Comparison of ENCODE assay signal across 5 cellular contexts in genomic region chr16:70225430-70225829, GRCh38. TPM values are rescaled to one million over a fixed set of nuclear protein-coding genes. Genes with fewer than 3 reads are reported as not detected.
A peak's percentile ranks its signal among the peaks of the same experiment; 100 is the strongest.
DNase-seq lines count a peak whose midpoint lies in the region; ATAC-seq and TF ChIP-seq lines count a peak whose summit lies in the region.
"Not testable (repeated sequence)": the region's sequence is repeated elsewhere in the genome, so short reads cannot be mapped to it uniquely, and the experiment has no call there.
"Had no signal": no experiment of that assay in that cellular context is flagged by ENCODE, and none has a peak within 500 bp of the region (broad histone marks: within the 10 kb centered on the region; RNA-seq: fewer than 3 reads in every experiment).

No MANE protein-coding gene starts in this region.

- peak overlapping the region; percentile 44 for H3K27ac Mint-ChIP-seq in activated T-cell treated with anti-CD3 and anti-CD28 coated beads, Interleukin-2, amount 50 U/mL, for 24 hours
- peak overlapping the region; percentile 42 for H3K27ac Mint-ChIP-seq in MCF 10A (ENCODE audit: low read depth, unreplicated experiment)
- H3K27ac Mint-ChIP-seq in glutamatergic neuron (ENCODE audit: unreplicated experiment), result peak overlapping the region; percentile 59
- H3K27ac Mint-ChIP-seq in stimulated activated effector memory CD8-positive, alpha-beta T cell treated with anti-CD3 and anti-CD28 coated beads, Interleukin-12 subunit alpha, Interleukin-12 subunit beta, amount 100 ng/mL, for 72 hours, result peak overlapping the region; percentile 35

- intact Hi-C loops in MCF 10A (cut with micrococcal nuclease), result not testable (repeated sequence)

- CTCF ChIA-PET in MCF 10A (lab: Yijun Ruan, JAX), result not testable (repeated sequence)

- not testable (repeated sequence) for H3K27me3 Mint-ChIP-seq in activated T-cell treated with anti-CD3 and anti-CD28 coated beads, Interleukin-2, amount 50 U/mL, for 24 hours; MCF 10A (ENCODE audit: insufficient read depth, unreplicated experiment); glutamatergic neuron (ENCODE audit: unreplicated experiment)

- not testable (repeated sequence) for H3K9me3 Mint-ChIP-seq in activated T-cell treated with anti-CD3 and anti-CD28 coated beads, Interleukin-2, amount 50 U/mL, for 24 hours; MCF 10A (ENCODE audit: unreplicated experiment); glutamatergic neuron (ENCODE audit: unreplicated experiment); stimulated activated effector memory CD8-positive, alpha-beta T cell treated with anti-CD3 and anti-CD28 coated beads, Interleukin-12 subunit alpha, Interleukin-12 subunit beta, amount 100 ng/mL, for 72 hours

- not testable (repeated sequence) for TF ChIP-seq CTCF in MCF 10A (IDR thresholded peaks at IDR 0.05; ENCODE audit: unreplicated experiment); glutamatergic neuron (IDR thresholded peaks at IDR 0.05; ENCODE audit: partially characterized antibody, unreplicated experiment)

- not testable (repeated sequence) for H3K4me3 Mint-ChIP-seq in activated T-cell treated with anti-CD3 and anti-CD28 coated beads, Interleukin-2, amount 50 U/mL, for 24 hours; MCF 10A (ENCODE audit: unreplicated experiment); glutamatergic neuron (ENCODE audit: unreplicated experiment); stimulated activated effector memory CD8-positive, alpha-beta T cell treated with anti-CD3 and anti-CD28 coated beads, Interleukin-12 subunit alpha, Interleukin-12 subunit beta, amount 100 ng/mL, for 72 hours

- peaks cover 65% of the 10 kb centered on the region for H3K36me3 Mint-ChIP-seq in activated T-cell treated with anti-CD3 and anti-CD28 coated beads, Interleukin-2, amount 50 U/mL, for 24 hours (ENCODE audit: low read depth)
- H3K36me3 Mint-ChIP-seq in MCF 10A (ENCODE audit: insufficient read depth, unreplicated experiment), result peaks cover 73% of the 10 kb centered on the region
- not testable (repeated sequence) for H3K36me3 Mint-ChIP-seq in glutamatergic neuron (ENCODE audit: unreplicated experiment)
- peaks cover 82% of the 10 kb centered on the region for H3K36me3 Mint-ChIP-seq in stimulated activated effector memory CD8-positive, alpha-beta T cell treated with anti-CD3 and anti-CD28 coated beads, Interleukin-12 subunit alpha, Interleukin-12 subunit beta, amount 100 ng/mL, for 72 hours

- not testable (repeated sequence) for DNase-seq in activated T-cell treated with anti-CD3 and anti-CD28 coated beads, Interleukin-2, amount 50 U/mL, for 24 hours; MCF 10A (ENCODE audit: unreplicated experiment); glutamatergic neuron; stimulated activated effector memory CD8-positive, alpha-beta T cell treated with anti-CD3 and anti-CD28 coated beads, Interleukin-12 subunit alpha, Interleukin-12 subunit beta, amount 100 ng/mL, for 72 hours (ENCODE audit: low spot score in 2 of 2)

- POLR2A ChIA-PET in MCF 10A (lab: Yijun Ruan, JAX), result not testable (repeated sequence)

- not testable (repeated sequence) for ATAC-seq in stimulated activated effector memory CD8-positive, alpha-beta T cell treated with anti-CD3 and anti-CD28 coated beads, Interleukin-12 subunit alpha, Interleukin-12 subunit beta, amount 100 ng/mL, for 72 hours

- BruUV-seq in MCF 10A (replicated peaks; lab: Mats Ljungman, UMichigan), result not testable (repeated sequence)

- peaks cover 10% of the 10 kb centered on the region for H3K4me1 Mint-ChIP-seq in activated T-cell treated with anti-CD3 and anti-CD28 coated beads, Interleukin-2, amount 50 U/mL, for 24 hours (ENCODE audit: low read depth)
- peaks cover 11% of the 10 kb centered on the region for H3K4me1 Mint-ChIP-seq in MCF 10A (ENCODE audit: insufficient read depth, unreplicated experiment)
- peaks cover 12% of the 10 kb centered on the region for H3K4me1 Mint-ChIP-seq in glutamatergic neuron (ENCODE audit: low read depth, unreplicated experiment)
- peaks cover 14% of the 10 kb centered on the region for H3K4me1 Mint-ChIP-seq in stimulated activated effector memory CD8-positive, alpha-beta T cell treated with anti-CD3 and anti-CD28 coated beads, Interleukin-12 subunit alpha, Interleukin-12 subunit beta, amount 100 ng/mL, for 72 hours

RNA-seq across cellular contexts. Expression of gene EXOSC6, which starts 26.3 kb away (rescaled TPM):
- total RNA-seq in MCF 10A (2022) (49.8 and 83.9 TPM in 2 replicates), glutamatergic neuron (ENCODE audit: unreplicated experiment) (62.8 TPM)

RNA-seq across cellular contexts. Expression of gene CLEC18C, which starts 51.8 kb away (rescaled TPM):
- total RNA-seq in MCF 10A (2022) (0.21 and 0.32 TPM in 2 replicates), glutamatergic neuron (ENCODE audit: unreplicated experiment) (0.66 TPM)
- total RNA-seq: G401 had no signal
